In the genomic region with DNA sequence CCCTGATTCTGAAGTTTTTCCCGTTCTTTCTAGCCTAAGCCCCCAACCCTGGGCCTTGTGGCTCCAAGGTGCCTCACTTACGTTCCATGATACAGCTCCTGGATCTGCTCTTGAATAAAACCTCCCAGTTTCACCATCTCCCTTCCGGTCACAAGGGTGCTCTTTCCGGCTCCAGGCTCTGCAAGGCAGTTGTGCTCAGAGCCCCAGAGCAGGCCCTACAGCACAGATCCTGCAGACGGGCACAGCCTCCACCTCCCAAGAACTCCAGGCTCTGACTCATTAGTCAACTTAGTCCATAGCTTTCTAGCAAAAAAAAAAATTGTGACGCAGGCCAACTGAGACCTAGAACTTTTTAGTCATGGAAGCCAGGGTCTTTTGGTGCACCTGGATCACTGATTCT, we compare ENCODE assay signal across 19 cellular contexts. TPM values are rescaled to one million over a fixed set of nuclear protein-coding genes. Genes with fewer than 3 reads are reported as not detected.
A peak's percentile ranks its signal among the peaks of the same experiment; 100 is the strongest.
DNase-seq lines count a peak whose midpoint lies in the region; ATAC-seq lines count a peak whose summit lies in the region.
"Had no signal": no experiment of that assay in that cellular context is flagged by ENCODE, and none has a peak within 500 bp of the region (broad histone marks: within the 10 kb centered on the region; RNA-seq: fewer than 3 reads in every experiment).

No MANE protein-coding gene starts in this region.

- peaks cover 13% of the 10 kb centered on the region for H3K4me1 Mint-ChIP-seq in activated CD4-positive, alpha-beta memory T cell treated with anti-CD3 and anti-CD28 coated beads, Interleukin-2, amount 10 ng/mL, durations not matched to agents 7 days and 5 days

- H3K27ac Mint-ChIP-seq in activated CD4-positive, alpha-beta memory T cell treated with anti-CD3 and anti-CD28 coated beads, Interleukin-2, amount 10 ng/mL, durations not matched to agents 7 days and 5 days: no peak overlapping the region
- H3K27ac Mint-ChIP-seq: activated CD4-positive, alpha-beta memory T cell treated with anti-CD3 and anti-CD28 coated beads for 36 hours; activated naive CD8-positive, alpha-beta T cell treated with anti-CD3 and anti-CD28 coated beads for 36 hours; CD8-positive, alpha-beta memory T cell had no signal

- DNase-seq in EH (ENCODE audit: low read depth): peak; percentile 15
- peak; percentile 80 to 86 for DNase-seq in Kasumi-1 (lab: John Stamatoyannopoulos, UW)
- DNase-seq in RPMI7951 (ENCODE audit: low read depth): peak; percentile 24
- DNase-seq in midbrain (lab: John Stamatoyannopoulos, UW): peak; percentile 23
- DNase-seq in DMS114 treated with DMSO at 0.1 percent for 48 hours (lab: John Stamatoyannopoulos, UW; ENCODE audit: unreplicated experiment): no peak
- no peak for DNase-seq in activated CD4-positive, alpha-beta T cell treated with anti-CD3 and anti-CD28 coated beads, Interleukin-2, amount 50 U/mL, for 48 hours
- no peak for DNase-seq in activated CD4-positive, alpha-beta memory T cell treated with anti-CD3 and anti-CD28 coated beads, Interleukin-2, amount 10 ng/mL, durations not matched to agents 7 days and 5 days
- DNase-seq: activated CD4-positive, alpha-beta memory T cell treated with anti-CD3 and anti-CD28 coated beads for 36 hours; activated effector memory CD4-positive, alpha-beta T cell treated with Interleukin-2 at 50 U/mL for 16 hours; activated naive CD8-positive, alpha-beta T cell treated with anti-CD3 and anti-CD28 coated beads for 36 hours; CD8-positive, alpha-beta memory T cell; dorsolateral prefrontal cortex; NCI-H524; NK-92 treated with Interleukin-12 subunit alpha and Interleukin-12 subunit beta, amount 100 ng/mL, for 24 hours; RPMI8226; stimulated activated CD4-positive, alpha-beta T cell treated with anti-CD3 and anti-CD28 coated beads, Interleukin-1b, Interleukin-23, amount 100 ng/mL, for 48 hours had no signal

- CTCF ChIA-PET in activated CD4-positive, alpha-beta memory T cell treated with anti-CD3 and anti-CD28 coated beads, Interleukin-2, amount 10 ng/mL, durations not matched to agents 7 days and 5 days (lab: Charles Lee): interaction anchor here (2.2 kb wide), 1 partner anchor 24 kb away, joined by 7 read pairs; no protein-coding TSS in a partner anchor

- POLR2A ChIA-PET in activated CD4-positive, alpha-beta memory T cell treated with anti-CD3 and anti-CD28 coated beads, Interleukin-2, amount 10 ng/mL, durations not matched to agents 7 days and 5 days (lab: Charles Lee): no interaction called here

- no peak overlapping the region for H3K4me3 Mint-ChIP-seq in activated CD4-positive, alpha-beta memory T cell treated with anti-CD3 and anti-CD28 coated beads, Interleukin-2, amount 10 ng/mL, durations not matched to agents 7 days and 5 days
- H3K4me3 Mint-ChIP-seq: activated CD4-positive, alpha-beta memory T cell treated with anti-CD3 and anti-CD28 coated beads for 36 hours; activated naive CD8-positive, alpha-beta T cell treated with anti-CD3 and anti-CD28 coated beads for 36 hours; CD8-positive, alpha-beta memory T cell had no signal

- H3K9me3 Mint-ChIP-seq in activated CD4-positive, alpha-beta memory T cell treated with anti-CD3 and anti-CD28 coated beads, Interleukin-2, amount 10 ng/mL, durations not matched to agents 7 days and 5 days: peaks cover 3% of the 10 kb centered on the region
- H3K9me3 Mint-ChIP-seq: activated naive CD8-positive, alpha-beta T cell treated with anti-CD3 and anti-CD28 coated beads for 36 hours had no signal

- no peaks in the 10 kb centered on the region for H3K36me3 Mint-ChIP-seq in activated CD4-positive, alpha-beta memory T cell treated with anti-CD3 and anti-CD28 coated beads, Interleukin-2, amount 10 ng/mL, durations not matched to agents 7 days and 5 days (ENCODE audit: low read depth)
- H3K36me3 Mint-ChIP-seq: activated CD4-positive, alpha-beta memory T cell treated with anti-CD3 and anti-CD28 coated beads for 36 hours; activated naive CD8-positive, alpha-beta T cell treated with anti-CD3 and anti-CD28 coated beads for 36 hours had no signal

- no peak for ATAC-seq in GM19463 (IDR thresholded peaks at IDR 0.05; ENCODE audit: unreplicated experiment)
- ATAC-seq: SK-N-SH treated with all-trans-retinoic acid at 6 μM for 48 hours had no signal

- H3K27me3 Mint-ChIP-seq in activated CD4-positive, alpha-beta memory T cell treated with anti-CD3 and anti-CD28 coated beads, Interleukin-2, amount 10 ng/mL, durations not matched to agents 7 days and 5 days: peaks cover 13% of the 10 kb centered on the region

RNA-seq across cellular contexts. Expression of gene SLC7A10, which starts 33.9 kb away (rescaled TPM):
- not detected in 2 replicates for total RNA-seq in RPMI7951 (2014; rRNA removed; shearing (Covaris generic))
- total RNA-seq in activated CD4-positive, alpha-beta memory T cell treated with anti-CD3 and anti-CD28 coated beads, Interleukin-2, amount 10 ng/mL, durations not matched to agents 7 days and 5 days: not detected
- total RNA-seq: activated CD4-positive, alpha-beta memory T cell treated with anti-CD3 and anti-CD28 coated beads for 36 hours; activated naive CD8-positive, alpha-beta T cell treated with anti-CD3 and anti-CD28 coated beads for 36 hours; CD8-positive, alpha-beta memory T cell; MCF 10A had no signal

RNA-seq across cellular contexts. Expression of gene CEBPA, which starts 42.8 kb away (rescaled TPM):
- under 0.01 TPM in 1 of 2 replicates, not detected in the other for total RNA-seq in RPMI7951 (2014; rRNA removed; shearing (Covaris generic))
- total RNA-seq in activated CD4-positive, alpha-beta memory T cell treated with anti-CD3 and anti-CD28 coated beads, Interleukin-2, amount 10 ng/mL, durations not matched to agents 7 days and 5 days: under 1 TPM; 0.18 to 0.20 TPM

Comparison
In these comparisons a context has a peak if more than half of its experiments do, and no peak if none do; other contexts are left out.
1. DNase-seq: peak in EH (single experiment), Kasumi-1 (2 of 2), RPMI7951 (single experiment) and midbrain (single experiment); none in DMS114 treated with DMSO at 0.1 percent for 48 hours (single experiment), activated CD4-positive, alpha-beta T cell treated with anti-CD3 and anti-CD28 coated beads, Interleukin-2, amount 50 U/mL, for 48 hours (0 of 2) and activated CD4-positive, alpha-beta memory T cell treated with anti-CD3 and anti-CD28 coated beads, Interleukin-2, amount 10 ng/mL, durations not matched to agents 7 days and 5 days (single experiment).